Comparison of ENCODE assay signal across 21 cellular contexts in genomic region chr15:71080166-71080565, GRCh38. TPM values are rescaled to one million over a fixed set of nuclear protein-coding genes. Genes with fewer than 3 reads are reported as not detected.
DNase-seq lines count a peak whose midpoint lies in the region; ATAC-seq and TF ChIP-seq lines count a peak whose summit lies in the region.
"Had no signal": no experiment of that assay in that cellular context is flagged by ENCODE, and none has a peak within 500 bp of the region (broad histone marks: within the 10 kb centered on the region; RNA-seq: fewer than 3 reads in every experiment).

No MANE protein-coding gene starts in this region.

- no peak for TF ChIP-seq CTCF in RWPE1 (conservative IDR thresholded peaks at IDR 0.05; ENCODE audit: low read depth)
- no peak for TF ChIP-seq CTCF in osteoblast (IDR thresholded peaks at IDR 0.05; ENCODE audit: extremely low read depth, low read depth, low read length)
- no peak for TF ChIP-seq CTCF in esophagus muscularis mucosa (IDR thresholded peaks at IDR 0.05)

- 93% methylated on average over 6 of the region's 7 CpGs for WGBS in esophagus muscularis mucosa

- no peaks in the 10 kb centered on the region for H3K79me2 ChIP-seq in osteoblast (ENCODE audit: insufficient read depth, low read length)

- peak overlapping the region; percentile 71 for H3K4me2 ChIP-seq in osteoblast (ENCODE audit: insufficient read depth, low read length)
- H3K4me2 ChIP-seq: neural progenitor cell had no signal

- DNase-seq in EH (ENCODE audit: low read depth): peak; percentile 47
- DNase-seq in RWPE1 (ENCODE audit: low spot score): peak; percentile 39
- DNase-seq in osteoblast (ENCODE audit: insufficient read length, low spot score, missing footprints): no peak
- DNase-seq in stimulated activated naive CD8-positive, alpha-beta T cell treated with anti-CD3 and anti-CD28 coated beads, Interleukin-15, amount 100 ng/mL, for 72 hours: no peak
- DNase-seq in NCI-H2081 treated with DMSO at 0.1 percent for 48 hours (lab: John Stamatoyannopoulos, UW): no peak
- no peak for DNase-seq in esophagus muscularis mucosa (ENCODE audit: extremely low spot score)
- DNase-seq: activated CD4-positive, CD25-positive, alpha-beta regulatory T cell; CD4-positive, alpha-beta memory T cell; DND-41; immature natural killer cell; Kasumi-1; NCI-H1694; NCI-H345; stimulated activated naive CD4-positive, alpha-beta T cell treated with Interleukin-2 at 50 U/mL for 16 hours had no signal

- peak; percentile 71 for ATAC-seq in esophagus mucosa
- no peak for ATAC-seq in stimulated activated naive CD8-positive, alpha-beta T cell treated with anti-CD3 and anti-CD28 coated beads, Interleukin-15, amount 100 ng/mL, for 72 hours
- ATAC-seq in GM18873 (IDR thresholded peaks at IDR 0.05; ENCODE audit: low FRiP score, unreplicated experiment): no peak
- ATAC-seq: activated T-helper 17 cell treated with anti-CD3 and anti-CD28 coated beads, Interleukin-2, amount 50 U/mL, for 72 hours had no signal

- H3K27ac ChIP-seq in RWPE1: peak overlapping the region; percentile 17; the same call in 1 of the 2 replicates
- peak overlapping the region; percentile 99 for H3K27ac ChIP-seq in osteoblast (ENCODE audit: low read depth, low read length)
- H3K27ac ChIP-seq in esophagus muscularis mucosa (replicated peaks in 1 of 4): no peak overlapping the region
- H3K27ac ChIP-seq: adrenal gland, neural progenitor cell had no signal

- H3K4me3 ChIP-seq in osteoblast (ENCODE audit: insufficient read depth, low read length): no peak overlapping the region
- H3K4me3 ChIP-seq in esophagus muscularis mucosa: no peak overlapping the region
- H3K4me3 ChIP-seq: adrenal gland, neural progenitor cell had no signal

- intact Hi-C loops in esophagus muscularis mucosa (cut with DNase I): no loop called here

- TF ChIP-seq POLR2A in esophagus muscularis mucosa (IDR thresholded peaks at IDR 0.05; ENCODE audit: low read depth): no peak

- H4K20me1 ChIP-seq in osteoblast (ENCODE audit: insufficient read depth, low read length): no peaks in the 10 kb centered on the region

- H3K27me3 Mint-ChIP-seq in stimulated activated naive CD8-positive, alpha-beta T cell treated with anti-CD3 and anti-CD28 coated beads, Interleukin-15, amount 100 ng/mL, for 72 hours: peaks cover 36% of the 10 kb centered on the region

- no peak overlapping the region for H3K27ac Mint-ChIP-seq in stimulated activated naive CD8-positive, alpha-beta T cell treated with anti-CD3 and anti-CD28 coated beads, Interleukin-15, amount 100 ng/mL, for 72 hours
- H3K27ac Mint-ChIP-seq: activated T-helper 17 cell treated with anti-CD3 and anti-CD28 coated beads, Interleukin-2, amount 50 U/mL, for 72 hours; CD4-positive, alpha-beta memory T cell; immature natural killer cell; neural progenitor cell; T-helper 1 cell treated with Interleukin-12 subunit alpha and Interleukin-12 subunit beta and Interleukin-4 antibody, amounts not matched to agents 30 μg/mL and 1 μg/mL, for 36 hours had no signal

- CTCF ChIA-PET in RWPE1 (lab: Yijun Ruan, JAX): no interaction called here

- H3K9me3 ChIP-seq in osteoblast (ENCODE audit: low read depth, low read length) (no peaks in the 10 kb centered on the region), esophagus muscularis mucosa (no peaks in the 10 kb centered on the region)
- H3K9me3 ChIP-seq: adrenal gland had no signal

- POLR2A ChIA-PET in RWPE1 (lab: Yijun Ruan, JAX; ENCODE audit: low non-redundant PET): no interaction called here

- no peak for TF ChIP-seq EP300 in esophagus muscularis mucosa (IDR thresholded peaks at IDR 0.05)

- no peak overlapping the region for H2AFZ ChIP-seq in osteoblast (ENCODE audit: low read length)
- H2AFZ ChIP-seq: neural progenitor cell had no signal

- no peaks in the 10 kb centered on the region for H3K4me1 Mint-ChIP-seq in stimulated activated naive CD8-positive, alpha-beta T cell treated with anti-CD3 and anti-CD28 coated beads, Interleukin-15, amount 100 ng/mL, for 72 hours
- H3K4me1 Mint-ChIP-seq: activated T-helper 17 cell treated with anti-CD3 and anti-CD28 coated beads, Interleukin-2, amount 50 U/mL, for 72 hours; CD4-positive, alpha-beta memory T cell; immature natural killer cell had no signal

- H3K4me1 ChIP-seq in osteoblast (ENCODE audit: insufficient read depth, low read length) (peaks cover 45% of the 10 kb centered on the region), esophagus muscularis mucosa (peaks cover 0 to 10% (median 2%) of the 10 kb centered on the region in 4 donors)

- H3K36me3 ChIP-seq in osteoblast (ENCODE audit: insufficient read depth, low read length) (no peaks in the 10 kb centered on the region), esophagus muscularis mucosa (no peaks in the 10 kb centered on the region)
- H3K36me3 ChIP-seq: adrenal gland, neural progenitor cell had no signal

- no peak overlapping the region for H3K4me3 Mint-ChIP-seq in stimulated activated naive CD8-positive, alpha-beta T cell treated with anti-CD3 and anti-CD28 coated beads, Interleukin-15, amount 100 ng/mL, for 72 hours
- H3K4me3 Mint-ChIP-seq: activated T-helper 17 cell treated with anti-CD3 and anti-CD28 coated beads, Interleukin-2, amount 50 U/mL, for 72 hours; CD4-positive, alpha-beta memory T cell; immature natural killer cell; neural progenitor cell; T-helper 1 cell treated with Interleukin-12 subunit alpha and Interleukin-12 subunit beta and Interleukin-4 antibody, amounts not matched to agents 30 μg/mL and 1 μg/mL, for 36 hours had no signal

- no peaks in the 10 kb centered on the region for H3K9me3 Mint-ChIP-seq in stimulated activated naive CD8-positive, alpha-beta T cell treated with anti-CD3 and anti-CD28 coated beads, Interleukin-15, amount 100 ng/mL, for 72 hours

- H3K27me3 ChIP-seq in osteoblast (ENCODE audit: insufficient read depth, low read length): no peaks in the 10 kb centered on the region
- peaks cover 0 to 5% (median 0%) of the 10 kb centered on the region in 4 donors for H3K27me3 ChIP-seq in esophagus muscularis mucosa
- H3K27me3 ChIP-seq: adrenal gland, neural progenitor cell had no signal

RNA-seq across cellular contexts. Expression of gene THSD4, which starts 35.1 kb away (rescaled TPM):
- total RNA-seq in esophagus mucosa (121 TPM), osteoblast (15.6 TPM in 2 replicates), esophagus muscularis mucosa (1 to 10 TPM; 3.2 to 6.6 (median 5.6) TPM)
- total RNA-seq: activated CD8-positive, alpha-beta memory T cell treated with anti-CD3 and anti-CD28 coated beads for 36 hours; CD4-positive, alpha-beta memory T cell had no signal

Comparison
In these comparisons a context has a peak if more than half of its experiments do, and no peak if none do; other contexts are left out.
1. DNase-seq: peak in EH (single experiment) and RWPE1 (single experiment); none in osteoblast (single experiment), stimulated activated naive CD8-positive, alpha-beta T cell treated with anti-CD3 and anti-CD28 coated beads, Interleukin-15, amount 100 ng/mL, for 72 hours (0 of 2), NCI-H2081 treated with DMSO at 0.1 percent for 48 hours (single experiment) and esophagus muscularis mucosa (single experiment).
2. H3K27ac ChIP-seq: peak in RWPE1 (single experiment) and osteoblast (single experiment); none in esophagus muscularis mucosa (0 of 4).